25 cellular contexts compared by ENCODE assay signal in the genomic region with DNA sequence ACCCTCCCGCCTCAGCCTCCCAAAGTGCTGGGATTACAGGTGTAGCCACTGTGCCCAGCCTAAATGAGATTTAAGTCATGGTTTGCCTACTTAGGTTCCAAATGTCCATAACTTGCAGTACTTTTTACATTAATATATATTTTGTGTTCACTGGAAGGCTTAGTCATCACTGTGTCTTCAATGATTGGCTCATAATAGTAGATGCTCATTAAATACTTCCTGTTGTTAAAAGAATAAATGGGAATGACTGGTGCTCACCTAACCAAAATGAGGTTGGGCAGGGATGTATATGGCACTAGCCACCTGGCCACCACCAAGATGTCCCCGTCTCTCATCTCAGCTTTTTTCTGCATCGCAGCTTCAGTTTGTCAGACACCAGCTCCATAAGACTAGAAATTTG. TPM values are rescaled to one million over a fixed set of nuclear protein-coding genes. Genes with fewer than 3 reads are reported as not detected.
"Had no signal": no experiment of that assay in that cellular context is flagged by ENCODE, and none has a peak within 500 bp of the region (broad histone marks: within the 10 kb centered on the region; RNA-seq: fewer than 3 reads in every experiment).

No MANE protein-coding gene starts in this region.

- H3K27me3 ChIP-seq: colonic mucosa, suprapubic skin, tibial artery, upper lobe of right lung had no signal

- H3K27ac ChIP-seq: colonic mucosa, epithelial cell of prostate, esophagus squamous epithelium, skin epidermis, suprapubic skin, tibial artery, upper lobe of right lung had no signal

- H3K36me3 ChIP-seq: colonic mucosa, suprapubic skin, upper lobe of right lung had no signal

- H3K9me3 ChIP-seq: colonic mucosa, suprapubic skin, tibial artery had no signal

- H3K4me1 ChIP-seq: colonic mucosa, upper lobe of right lung had no signal

- H3K4me3 ChIP-seq: colonic mucosa, upper lobe of right lung had no signal

- DNase-seq: activated CD4-positive, alpha-beta T cell treated with anti-CD3 and anti-CD28 coated beads for 1 hour; activated CD8-positive, alpha-beta memory T cell treated with anti-CD3 and anti-CD28 coated beads, Interleukin-2, amount 10 ng/mL, durations not matched to agents 7 days and 5 days; activated CD8-positive, alpha-beta T cell treated with anti-CD3 and anti-CD28 coated beads, Interleukin-2, amount 10 ng/mL, durations not matched to agents 7 days and 5 days; activated naive CD4-positive, alpha-beta T cell; activated T-cell treated with anti-CD3 and anti-CD28 coated beads, Interleukin-2, amount 50 U/mL, for 48 hours; colonic mucosa; effector CD8-positive, alpha-beta T cell; esophagus squamous epithelium; hippocampal formation; left cardiac atrium; left ventricle myocardium superior; nephron progenitor cell; stimulated activated CD4-positive, alpha-beta T cell treated with anti-CD3 and anti-CD28 coated beads, Interleukin-12 subunit alpha, Interleukin-12 subunit beta, amount 100 ng/mL, for 4 hours; stimulated activated CD4-positive, alpha-beta T cell treated with anti-CD3 and anti-CD28 coated beads, Interleukin-4, amount 100 ng/mL, for 4 hours; stimulated activated naive B cell treated with anti-CD40 and anti-IgM and Interleukin-4, amounts not matched to agents 10 μg/mL and 1 μg/mL and 100 μg/mL, for 72 hours; stomach; T-helper 2 cell; tibial artery; upper lobe of right lung had no signal

RNA-seq across cellular contexts. Expression of a gene that starts 11.2 kb away (rescaled TPM):
- total RNA-seq: activated CD8-positive, alpha-beta T cell treated with anti-CD3 and anti-CD28 coated beads, Interleukin-2, amount 10 ng/mL, durations not matched to agents 7 days and 5 days; colonic mucosa; dermis microvascular lymphatic vessel endothelial cell; left cardiac atrium; left ventricle myocardium superior; lung microvascular endothelial cell; omental fat pad had no signal
